In genomic region chr7:135171581-135172291, GRCh38 we compare ENCODE assay signal across 7 cellular contexts. TPM values are rescaled to one million over a fixed set of nuclear protein-coding genes. Genes with fewer than 3 reads are reported as not detected.
DNase-seq lines count a peak whose midpoint lies in the region; ATAC-seq and TF ChIP-seq lines count a peak whose summit lies in the region.
"Not testable (repeated sequence)": the region's sequence is repeated elsewhere in the genome, so short reads cannot be mapped to it uniquely, and the experiment has no call there.

No MANE protein-coding gene starts in this region.

- not testable (repeated sequence) for TF ChIP-seq CTCF in chondrocyte (IDR thresholded peaks at IDR 0.05); retinal pigment epithelial cell (conservative IDR thresholded peaks at IDR 0.05; ENCODE audit: low read depth, low read length)

- not testable (repeated sequence) for H3K9me3 ChIP-seq in ES-I3 (ENCODE audit: control insufficient read depth, insufficient read depth, low read length)

- H3K4me1 Mint-ChIP-seq in activated CD8-positive, alpha-beta memory T cell treated with anti-CD3 and anti-CD28 coated beads, Interleukin-2, amount 10 ng/mL, durations not matched to agents 7 days and 5 days, result peaks cover 37% of the 10 kb centered on the region
- peaks cover 41% of the 10 kb centered on the region for H3K4me1 Mint-ChIP-seq in chondrocyte (ENCODE audit: low read depth)

- intact Hi-C loops in head of caudate nucleus (cut with DNase I), result loop anchor here (2.0 to 10.0 kb wide), 2 partner anchors 185 to 487 kb away; partner anchors contain the start of gene AGBL3

- H3K79me1 ChIP-seq in mesendoderm (ENCODE audit: low read length), result peaks cover 17% of the 10 kb centered on the region

- H3K27me3 Mint-ChIP-seq in activated CD8-positive, alpha-beta memory T cell treated with anti-CD3 and anti-CD28 coated beads, Interleukin-2, amount 10 ng/mL, durations not matched to agents 7 days and 5 days; chondrocyte (ENCODE audit: low read depth): not testable (repeated sequence)

- H3K27ac ChIP-seq in mesendoderm (ENCODE audit: low read depth, low read length), result not testable (repeated sequence)

- H4K5ac ChIP-seq in mesendoderm (ENCODE audit: low read length), result not testable (repeated sequence)

- not testable (repeated sequence) for H2BK15ac ChIP-seq in mesendoderm (replicated peaks; ENCODE audit: low read depth)

- H3K9me3 Mint-ChIP-seq in activated CD8-positive, alpha-beta memory T cell treated with anti-CD3 and anti-CD28 coated beads, Interleukin-2, amount 10 ng/mL, durations not matched to agents 7 days and 5 days (ENCODE audit: low read depth); chondrocyte (ENCODE audit: low read depth): not testable (repeated sequence)

- not testable (repeated sequence) for H3K4me3 ChIP-seq in mesendoderm (ENCODE audit: low read length); retinal pigment epithelial cell (ENCODE audit: low read length)

- DNase-seq in NAMALWA (ENCODE audit: low spot score) (peak; percentile 21), head of caudate nucleus (peak in 26 of 42 donors; percentile 31 to 86 (median 60)), retinal pigment epithelial cell (ENCODE audit: low read depth) (peak; percentile 62)
- DNase-seq in activated CD8-positive, alpha-beta memory T cell treated with anti-CD3 and anti-CD28 coated beads, Interleukin-2, amount 10 ng/mL, durations not matched to agents 7 days and 5 days, result peak; percentile 43
- DNase-seq in chondrocyte (ENCODE audit: low spot score); mesendoderm: not testable (repeated sequence)

- H3K36me3 ChIP-seq in ES-I3 (ENCODE audit: insufficient read depth, low read length) (peaks cover 15% of the 10 kb centered on the region), mesendoderm (ENCODE audit: control insufficient read depth, insufficient read depth, low read length) (peaks cover 13% of the 10 kb centered on the region)

- H3K4me1 ChIP-seq in ES-I3 (ENCODE audit: insufficient read depth, low read length); mesendoderm (ENCODE audit: control insufficient read depth, low read depth, low read length): not testable (repeated sequence)

- not testable (repeated sequence) for H4K8ac ChIP-seq in mesendoderm (ENCODE audit: low read depth, low read length)

- H3K4ac ChIP-seq in mesendoderm (ENCODE audit: low read depth, low read length), result peak overlapping the region; percentile 45

- H2BK5ac ChIP-seq in mesendoderm (ENCODE audit: low read length), result not testable (repeated sequence)

- H2BK120ac ChIP-seq in mesendoderm (ENCODE audit: low read depth, low read length), result not testable (repeated sequence)

- peaks cover 10% of the 10 kb centered on the region for H3K79me2 ChIP-seq in mesendoderm (ENCODE audit: control insufficient read depth, insufficient read depth, low read length)

- not testable (repeated sequence) for H3K56ac ChIP-seq in mesendoderm (ENCODE audit: low read length)

- H3K27me3 ChIP-seq in mesendoderm (ENCODE audit: insufficient read depth, low read length, poor library complexity), result not testable (repeated sequence)

- WGBS in mesendoderm (ENCODE audit: extremely low coverage, insufficient coverage, low lambda C conversion rate), result no CpG with 5 or more reads among the region's 19 CpGs

- H2AK5ac ChIP-seq in mesendoderm (ENCODE audit: low read length), result not testable (repeated sequence)

- CTCF ChIA-PET in activated CD8-positive, alpha-beta memory T cell treated with anti-CD3 and anti-CD28 coated beads, Interleukin-2, amount 10 ng/mL, durations not matched to agents 7 days and 5 days (lab: Charles Lee), result interaction anchor here (0.9 to 6.4 kb wide), 8 partner anchors 14 to 185 kb away, joined by 3 to 65 read pairs (median 7); partner anchors contain the start of genes AGBL3 and TMEM140

- not testable (repeated sequence) for H3K18ac ChIP-seq in mesendoderm (ENCODE audit: low read length)

- peak overlapping the region; percentile 37; the same call in 1 of the 2 replicates for H3K9ac ChIP-seq in ES-I3 (ENCODE audit: low read depth, low read length)
- H3K9ac ChIP-seq in mesendoderm (ENCODE audit: low read length), result not testable (repeated sequence)

- H3K23ac ChIP-seq in mesendoderm (ENCODE audit: low read length), result not testable (repeated sequence)

- H3K36me3 Mint-ChIP-seq in activated CD8-positive, alpha-beta memory T cell treated with anti-CD3 and anti-CD28 coated beads, Interleukin-2, amount 10 ng/mL, durations not matched to agents 7 days and 5 days, result peaks cover 22% of the 10 kb centered on the region
- not testable (repeated sequence) for H3K36me3 Mint-ChIP-seq in chondrocyte (ENCODE audit: low read depth)

- not testable (repeated sequence) for H3K27ac Mint-ChIP-seq in activated CD8-positive, alpha-beta memory T cell treated with anti-CD3 and anti-CD28 coated beads, Interleukin-2, amount 10 ng/mL, durations not matched to agents 7 days and 5 days
- peak overlapping the region; percentile 97 for H3K27ac Mint-ChIP-seq in chondrocyte (ENCODE audit: unreplicated experiment)

- ATAC-seq in activated CD8-positive, alpha-beta memory T cell treated with anti-CD3 and anti-CD28 coated beads, Interleukin-2, amount 10 ng/mL, durations not matched to agents 7 days and 5 days, result not testable (repeated sequence)

- H3K4me3 Mint-ChIP-seq in activated CD8-positive, alpha-beta memory T cell treated with anti-CD3 and anti-CD28 coated beads, Interleukin-2, amount 10 ng/mL, durations not matched to agents 7 days and 5 days, result not testable (repeated sequence)
- H3K4me3 Mint-ChIP-seq in chondrocyte (ENCODE audit: unreplicated experiment), result peak overlapping the region; percentile 91

- not testable (repeated sequence) for H3K4me2 ChIP-seq in mesendoderm (ENCODE audit: low read length)

RNA-seq across cellular contexts. Expression of gene CYREN, which starts 1.2 kb away (rescaled TPM):
- 10 to 100 TPM; 33.2 to 46.0 TPM for total RNA-seq in activated CD8-positive, alpha-beta memory T cell treated with anti-CD3 and anti-CD28 coated beads, Interleukin-2, amount 10 ng/mL, durations not matched to agents 7 days and 5 days
- 26.4 to 33.7 TPM (median 30.2 TPM) in 3 replicates for total RNA-seq in chondrocyte
- 32.4 TPM for polyA plus RNA-seq in mesendoderm (2013, experiment 1 of 2)
- polyA plus RNA-seq in mesendoderm (2013, experiment 2 of 2), result 31.9 TPM

RNA-seq across cellular contexts. Expression of gene TMEM140, which starts 23.9 kb away (rescaled TPM):
- total RNA-seq in activated CD8-positive, alpha-beta memory T cell treated with anti-CD3 and anti-CD28 coated beads, Interleukin-2, amount 10 ng/mL, durations not matched to agents 7 days and 5 days, result 10 to 100 TPM; 19.9 to 27.5 TPM
- total RNA-seq in chondrocyte, result not detected in 3 replicates
- not detected for polyA plus RNA-seq in mesendoderm (2013, experiment 1 of 2)
- not detected for polyA plus RNA-seq in mesendoderm (2013, experiment 2 of 2)

RNA-seq across cellular contexts. Expression of gene WDR91, which starts 39.6 kb away (rescaled TPM):
- 10 to 100 TPM in 1 of 2 experiments, 1 to 10 TPM in 1; 9.3 to 25.9 TPM for total RNA-seq in activated CD8-positive, alpha-beta memory T cell treated with anti-CD3 and anti-CD28 coated beads, Interleukin-2, amount 10 ng/mL, durations not matched to agents 7 days and 5 days
- total RNA-seq in chondrocyte, result 9.5 to 16.1 TPM (median 10.6 TPM) in 3 replicates
- 4.4 TPM for polyA plus RNA-seq in mesendoderm (2013, experiment 1 of 2)
- 4.7 TPM for polyA plus RNA-seq in mesendoderm (2013, experiment 2 of 2)

Comparison
In these comparisons a context has a peak if more than half of its experiments do, and no peak if none do; other contexts are left out.
1. RNA of gene TMEM140, which starts 23.9 kb away (total RNA-seq): 19.9 to 27.5 TPM in activated CD8-positive, alpha-beta memory T cell treated with anti-CD3 and anti-CD28 coated beads, Interleukin-2, amount 10 ng/mL, durations not matched to agents 7 days and 5 days; not detected in chondrocyte; every median in the first group is over 10 times any median in the second.